In genomic region chr5:151682240-151682639, GRCh38 we compare ENCODE assay signal across 15 cellular contexts. TPM values are rescaled to one million over a fixed set of nuclear protein-coding genes. Genes with fewer than 3 reads are reported as not detected.
DNase-seq lines count a peak whose midpoint lies in the region; ATAC-seq and TF ChIP-seq lines count a peak whose summit lies in the region.
"Had no signal": no experiment of that assay in that cellular context is flagged by ENCODE, and none has a peak within 500 bp of the region (broad histone marks: within the 10 kb centered on the region; RNA-seq: fewer than 3 reads in every experiment).

No MANE protein-coding gene starts in this region.

- H3K4me3 ChIP-seq in BJ (ENCODE audit: low read depth, low read length) (peak overlapping the region; percentile 83), WI38 (ENCODE audit: low read depth, low read length) (peak overlapping the region; percentile 23), foreskin fibroblast (ENCODE audit: low read depth in 1 of 2, low read length in 2 of 2) (peak overlapping the region; percentile 85 to 88), skeletal muscle tissue (ENCODE audit: low read length in 3 of 3) (peak overlapping the region in 2 of 3 donors; percentile 35 to 36), mucosa of descending colon (no peak overlapping the region)
- H3K4me3 ChIP-seq: neural progenitor cell had no signal

- peak; percentile 40 for TF ChIP-seq CTCF in BJ (IDR thresholded peaks at IDR 0.05; ENCODE audit: insufficient read depth, low read depth, low read length)
- TF ChIP-seq CTCF in WI38 (IDR thresholded peaks at IDR 0.05; ENCODE audit: low read depth, low read length): no peak
- TF ChIP-seq CTCF in foreskin fibroblast (IDR thresholded peaks at IDR 0.05; ENCODE audit: low read depth, low read length): peak; percentile 21
- no peak for TF ChIP-seq CTCF in mucosa of descending colon (IDR thresholded peaks at IDR 0.05)
- no peak for TF ChIP-seq CTCF in GM10248 (IDR thresholded peaks at IDR 0.05; ENCODE audit: control extremely low read depth, extremely low read depth, low read depth, missing control alignments)

- H3K36me3 ChIP-seq in BJ (ENCODE audit: control insufficient read depth, insufficient read depth, low read length) (peaks cover 19% of the 10 kb centered on the region), skeletal muscle tissue (ENCODE audit: control insufficient read depth in 3 of 3, insufficient read depth in 3 of 3, low read length in 3 of 3) (peaks cover 0 to 2% (median 0%) of the 10 kb centered on the region in 3 donors), mucosa of descending colon (ENCODE audit: low read depth) (no peaks in the 10 kb centered on the region)
- H3K36me3 ChIP-seq: neural progenitor cell had no signal

- H3K27me3 ChIP-seq in BJ (ENCODE audit: control insufficient read depth, insufficient read depth, low read length) (no peaks in the 10 kb centered on the region), skeletal muscle tissue (ENCODE audit: control insufficient read depth in 3 of 3, insufficient read depth in 3 of 3, low read length in 3 of 3) (no peaks in the 10 kb centered on the region)
- H3K27me3 ChIP-seq: neural progenitor cell had no signal

- H3K4me1 ChIP-seq in skeletal muscle tissue (ENCODE audit: control insufficient read depth in 3 of 3, insufficient read depth in 3 of 3, low read length in 3 of 3) (peaks cover 71 to 89% (median 82%) of the 10 kb centered on the region in 3 donors), mucosa of descending colon (ENCODE audit: low read depth) (no peaks in the 10 kb centered on the region)

- no peak for DNase-seq in BJ (ENCODE audit: low read depth)
- DNase-seq in foreskin fibroblast: peak; percentile 74 to 84
- DNase-seq in GOT3 (lab: John Stamatoyannopoulos, UW): no peak
- DNase-seq in epidermal melanocyte (ENCODE audit: insufficient read length, low spot score): no peak
- no peak for DNase-seq in mucosa of descending colon
- DNase-seq in GM10248 (ENCODE audit: extremely low spot score): no peak
- DNase-seq: effector memory CD8-positive, alpha-beta T cell; GF-D8; NCI-H2029 treated with DMSO at 0.1 percent for 48 hours; stimulated activated CD4-positive, alpha-beta T cell treated with anti-CD3 and anti-CD28 coated beads, Interleukin-4, amount 100 ng/mL, for 24 hours; T1000 had no signal

- CTCF ChIA-PET in BJ (lab: Yijun Ruan, JAX): interaction anchor here (1.0 to 8.0 kb wide), 10 partner anchors 11 to 65 kb away, joined by 3 to 59 read pairs (median 9); no protein-coding TSS in a partner anchor
- CTCF ChIA-PET in GM10248 (lab: Yijun Ruan, JAX): interaction anchor here (0.6 to 5.6 kb wide), 10 partner anchors 10 to 58 kb away, joined by 3 to 38 read pairs (median 6); no protein-coding TSS in a partner anchor

- peak overlapping the region in 1 of 3 donors; percentile 24 for H3K9ac ChIP-seq in skeletal muscle tissue (ENCODE audit: low read depth in 1 of 3, low read length in 3 of 3)
- H3K9ac ChIP-seq: neural progenitor cell had no signal

- intact Hi-C loops in mucosa of descending colon (cut with DNase I, micrococcal nuclease): no loop called here

- H3K27ac ChIP-seq in skeletal muscle tissue (ENCODE audit: low read depth, low read length): peak overlapping the region; percentile 70
- H3K27ac ChIP-seq: C4-2B, neural progenitor cell had no signal

- H3K9me3 ChIP-seq in skeletal muscle tissue (ENCODE audit: control insufficient read depth in 3 of 3, low read length in 3 of 3) (no peaks in the 10 kb centered on the region), mucosa of descending colon (no peaks in the 10 kb centered on the region)

- no peak for ATAC-seq in mucosa of descending colon
- ATAC-seq: effector memory CD8-positive, alpha-beta T cell had no signal

- POLR2A ChIA-PET in BJ (lab: Charles Lee): interaction anchor here (0.8 to 4.0 kb wide), 6 partner anchors 13 to 59 kb away, joined by 3 to 26 read pairs (median 6); no protein-coding TSS in a partner anchor
- POLR2A ChIA-PET in GM10248 (lab: Yijun Ruan, JAX): interaction anchor here (1.0 kb wide), 1 partner anchor 59 kb away, joined by 3 read pairs; no protein-coding TSS in a partner anchor

RNA-seq across cellular contexts. Expression of gene SPARC, which starts 4.5 kb away (rescaled TPM):
- polyA plus RNA-seq in BJ (2011; rRNA removed): 14,419 and 17,277 TPM in 2 replicates
- 5,297 and 8,034 TPM in 2 replicates for polyA minus RNA-seq in BJ (2011; rRNA and poly(A)+ RNA removed)
- total RNA-seq in skeletal muscle tissue (1,314 TPM), mucosa of descending colon (100 to 1,000 TPM in 2 of 3 donors, 10 to 100 TPM in 1; 78.0 to 410 (median 227) TPM)

Comparison
In these comparisons a context has a peak if more than half of its experiments do, and no peak if none do; other contexts are left out.
1. DNase-seq: peak in foreskin fibroblast (2 of 2); none in BJ (single experiment), GOT3 (single experiment), epidermal melanocyte (single experiment), mucosa of descending colon (0 of 3) and GM10248 (single experiment).
2. CTCF ChIP-seq: peak in BJ (single experiment) and foreskin fibroblast (single experiment); none in WI38 (single experiment), mucosa of descending colon (single experiment) and GM10248 (single experiment).